Comparison of ENCODE assay signal across 20 cellular contexts in genomic region chr21:45411810-45412206, GRCh38.
"Had no signal": no experiment of that assay in that cellular context is flagged by ENCODE, and none has a peak within 500 bp of the region (broad histone marks: within the 10 kb centered on the region; RNA-seq: fewer than 3 reads in every experiment).

No MANE protein-coding gene starts in this region.

- H3K36me3 Mint-ChIP-seq: activated naive CD8-positive, alpha-beta T cell; memory B cell; stimulated activated naive B cell treated with anti-CD40 and anti-IgM and Interleukin-4, amounts not matched to agents 10 μg/mL and 1 μg/mL and 100 μg/mL, for 72 hours had no signal

- H3K4me3 Mint-ChIP-seq: activated CD4-positive, alpha-beta T cell treated with anti-CD3 and anti-CD28 coated beads, Interleukin-2, amount 10 ng/mL, durations not matched to agents 7 days and 5 days; activated naive CD8-positive, alpha-beta T cell; central memory CD8-positive, alpha-beta T cell; memory B cell; naive thymus-derived CD8-positive, alpha-beta T cell; stimulated activated naive B cell treated with anti-CD40 and anti-IgM and Interleukin-4, amounts not matched to agents 10 μg/mL and 1 μg/mL and 100 μg/mL, for 72 hours; T-helper 17 cell had no signal

- H3K9me3 Mint-ChIP-seq: activated CD4-positive, alpha-beta T cell treated with anti-CD3 and anti-CD28 coated beads, Interleukin-2, amount 10 ng/mL, durations not matched to agents 7 days and 5 days; central memory CD8-positive, alpha-beta T cell; memory B cell; naive thymus-derived CD8-positive, alpha-beta T cell; stimulated activated naive B cell treated with anti-CD40 and anti-IgM and Interleukin-4, amounts not matched to agents 10 μg/mL and 1 μg/mL and 100 μg/mL, for 72 hours had no signal

- FAIRE-seq: islet of Langerhans had no signal

- H3K4me3 ChIP-seq: body of pancreas, left lung, mucosa of descending colon had no signal

- DNase-seq: activated CD4-positive, alpha-beta T cell treated with anti-CD3 and anti-CD28 coated beads, Interleukin-2, amount 10 ng/mL, durations not matched to agents 7 days and 5 days; activated CD4-positive, CD25-positive, alpha-beta regulatory T cell; activated gamma-delta T cell treated with Interleukin-2 at 50 U/mL for 16 hours; amniotic stem cell; effector memory CD4-positive, alpha-beta T cell; foreskin melanocyte; occipital lobe; stimulated activated CD4-positive, alpha-beta T cell treated with anti-CD3 and anti-CD28 coated beads, Interleukin-4, amount 100 ng/mL, for 1 hour; stimulated activated naive B cell treated with anti-CD40 and anti-IgM and Interleukin-4, amounts not matched to agents 10 μg/mL and 1 μg/mL and 100 μg/mL, for 72 hours; T-helper 17 cell; trophoblast cell had no signal

- ATAC-seq: left lung; naive thymus-derived CD8-positive, alpha-beta T cell; stimulated activated naive B cell treated with anti-CD40 and anti-IgM and Interleukin-4, amounts not matched to agents 10 μg/mL and 1 μg/mL and 100 μg/mL, for 72 hours; T-helper 17 cell had no signal

- H3K36me3 ChIP-seq: left lung had no signal

- H3K4me1 Mint-ChIP-seq: activated CD4-positive, alpha-beta T cell treated with anti-CD3 and anti-CD28 coated beads, Interleukin-2, amount 10 ng/mL, durations not matched to agents 7 days and 5 days; central memory CD8-positive, alpha-beta T cell; memory B cell; stimulated activated naive B cell treated with anti-CD40 and anti-IgM and Interleukin-4, amounts not matched to agents 10 μg/mL and 1 μg/mL and 100 μg/mL, for 72 hours; T-helper 17 cell had no signal

- H3K27ac Mint-ChIP-seq: activated CD4-positive, alpha-beta T cell treated with anti-CD3 and anti-CD28 coated beads, Interleukin-2, amount 10 ng/mL, durations not matched to agents 7 days and 5 days; activated naive CD8-positive, alpha-beta T cell; memory B cell; naive thymus-derived CD8-positive, alpha-beta T cell; stimulated activated naive B cell treated with anti-CD40 and anti-IgM and Interleukin-4, amounts not matched to agents 10 μg/mL and 1 μg/mL and 100 μg/mL, for 72 hours; T-helper 17 cell had no signal

- H3K27ac ChIP-seq: epithelial cell of prostate, left lung had no signal

- H3K9me3 ChIP-seq: body of pancreas, left lung, mucosa of descending colon had no signal

- H3K27me3 ChIP-seq: body of pancreas had no signal
